In genomic region chr5:54517174-54517511, GRCh38 we compare ENCODE assay signal across 8 cellular contexts. TPM values are rescaled to one million over a fixed set of nuclear protein-coding genes. Genes with fewer than 3 reads are reported as not detected.
DNase-seq lines count a peak whose midpoint lies in the region; ATAC-seq and TF ChIP-seq lines count a peak whose summit lies in the region.

No MANE protein-coding gene starts in this region.

- H3K4me1 ChIP-seq in left ventricle myocardium inferior = peaks cover 51% of the 10 kb centered on the region

- H3K9me3 ChIP-seq in SK-N-MC (ENCODE audit: low read depth, low read length) = no peaks in the 10 kb centered on the region
- no peaks in the 10 kb centered on the region for H3K9me3 ChIP-seq in left ventricle myocardium inferior (replicated peaks)

- intact Hi-C loops in activated naive CD4-positive, alpha-beta T cell treated with anti-CD3 and anti-CD28 coated beads for 36 hours (cut with micrococcal nuclease) = loop anchor here (1.0 to 5.0 kb wide), 10 partner anchors 129 to 715 kb away; partner anchors contain the start of genes ARL15 and CCNO
- intact Hi-C loops in left ventricle myocardium inferior (cut with micrococcal nuclease) = loop anchor here (1.0 kb wide), 1 partner anchor 328 kb away; no protein-coding TSS in a partner anchor

- H3K4me3 Mint-ChIP-seq in activated naive CD4-positive, alpha-beta T cell treated with anti-CD3 and anti-CD28 coated beads for 36 hours = peak overlapping the region; percentile 42
- H3K4me3 Mint-ChIP-seq in stimulated activated effector memory CD8-positive, alpha-beta T cell treated with anti-CD3 and anti-CD28 coated beads, Interleukin-12 subunit alpha, Interleukin-12 subunit beta, amount 100 ng/mL, for 72 hours = peak overlapping the region; percentile 77

- H3K9me3 Mint-ChIP-seq in activated naive CD4-positive, alpha-beta T cell treated with anti-CD3 and anti-CD28 coated beads for 36 hours = no peaks in the 10 kb centered on the region
- H3K9me3 Mint-ChIP-seq in stimulated activated effector memory CD8-positive, alpha-beta T cell treated with anti-CD3 and anti-CD28 coated beads, Interleukin-12 subunit alpha, Interleukin-12 subunit beta, amount 100 ng/mL, for 72 hours = no peaks in the 10 kb centered on the region

- no peak for TF ChIP-seq CTCF in left ventricle myocardium inferior (IDR thresholded peaks at IDR 0.05; ENCODE audit: borderline replicate concordance)

- peak overlapping the region; percentile 98 for H3K27ac ChIP-seq in SK-N-MC
- no peak overlapping the region for H3K27ac ChIP-seq in left ventricle myocardium inferior (replicated peaks)

- H3K9ac ChIP-seq in SK-N-MC (ENCODE audit: insufficient read length) = peak overlapping the region; percentile 80

- H3K36me3 Mint-ChIP-seq in activated naive CD4-positive, alpha-beta T cell treated with anti-CD3 and anti-CD28 coated beads for 36 hours (ENCODE audit: low read depth) = no peaks in the 10 kb centered on the region
- H3K36me3 Mint-ChIP-seq in stimulated activated effector memory CD8-positive, alpha-beta T cell treated with anti-CD3 and anti-CD28 coated beads, Interleukin-12 subunit alpha, Interleukin-12 subunit beta, amount 100 ng/mL, for 72 hours = peaks cover 12% of the 10 kb centered on the region

- H3K4me3 ChIP-seq in SK-N-MC (peak overlapping the region; percentile 78), left ventricle myocardium inferior (peak overlapping the region; percentile 100)

- CTCF ChIA-PET in activated naive CD4-positive, alpha-beta T cell treated with anti-CD3 and anti-CD28 coated beads for 36 hours (lab: Charles Lee) = interaction anchor here (0.6 to 5.3 kb wide), 31 partner anchors 10 to 1459 kb away, joined by 3 to 88 read pairs (median 4); partner anchors contain the start of gene GPX8

- H3K36me3 ChIP-seq in SK-N-MC (ENCODE audit: insufficient read depth, low read length) (peaks cover 39% of the 10 kb centered on the region), left ventricle myocardium inferior (peaks cover 9% of the 10 kb centered on the region)

- ATAC-seq in stimulated activated effector memory CD8-positive, alpha-beta T cell treated with anti-CD3 and anti-CD28 coated beads, Interleukin-12 subunit alpha, Interleukin-12 subunit beta, amount 100 ng/mL, for 72 hours = no peak
- ATAC-seq in HG02610 (IDR thresholded peaks at IDR 0.05; ENCODE audit: unreplicated experiment) = no peak

- no peak overlapping the region for H3K27ac Mint-ChIP-seq in activated naive CD4-positive, alpha-beta T cell treated with anti-CD3 and anti-CD28 coated beads for 36 hours
- H3K27ac Mint-ChIP-seq in stimulated activated effector memory CD8-positive, alpha-beta T cell treated with anti-CD3 and anti-CD28 coated beads, Interleukin-12 subunit alpha, Interleukin-12 subunit beta, amount 100 ng/mL, for 72 hours = no peak overlapping the region

- H3K4me1 Mint-ChIP-seq in activated naive CD4-positive, alpha-beta T cell treated with anti-CD3 and anti-CD28 coated beads for 36 hours (ENCODE audit: low read depth) = peaks cover 37% of the 10 kb centered on the region
- peaks cover 33% of the 10 kb centered on the region for H3K4me1 Mint-ChIP-seq in stimulated activated effector memory CD8-positive, alpha-beta T cell treated with anti-CD3 and anti-CD28 coated beads, Interleukin-12 subunit alpha, Interleukin-12 subunit beta, amount 100 ng/mL, for 72 hours

- H3K27me3 Mint-ChIP-seq in activated naive CD4-positive, alpha-beta T cell treated with anti-CD3 and anti-CD28 coated beads for 36 hours (ENCODE audit: low read depth) = no peaks in the 10 kb centered on the region

- no peaks in the 10 kb centered on the region for H3K27me3 ChIP-seq in left ventricle myocardium inferior (ENCODE audit: low read depth)

- DNase-seq in activated naive CD4-positive, alpha-beta T cell treated with anti-CD3 and anti-CD28 coated beads for 36 hours = no peak
- DNase-seq in activated naive CD4-positive, alpha-beta T cell treated with anti-CD3 and anti-CD28 coated beads, Interleukin-2, amount 50 U/mL, for 16 hours = no peak
- peak; percentile 85 for DNase-seq in SK-N-MC (ENCODE audit: low read depth, low spot score)
- DNase-seq in left ventricle myocardium inferior = no peak
- DNase-seq in stimulated activated effector memory CD8-positive, alpha-beta T cell treated with anti-CD3 and anti-CD28 coated beads, Interleukin-12 subunit alpha, Interleukin-12 subunit beta, amount 100 ng/mL, for 72 hours (ENCODE audit: low spot score in 2 of 2) = no peak
- no peak for DNase-seq in kidney tubule cell (ENCODE audit: low spot score)
- DNase-seq in stimulated activated CD4-positive, alpha-beta T cell treated with anti-CD3 and anti-CD28 coated beads, Interleukin-4, amount 100 ng/mL, for 24 hours = no peak

RNA-seq across cellular contexts. Expression of gene SNX18, which starts 0.4 kb away (rescaled TPM):
- total RNA-seq in activated naive CD4-positive, alpha-beta T cell treated with anti-CD3 and anti-CD28 coated beads for 36 hours = 1 to 10 TPM; 3.9 to 4.4 TPM
- total RNA-seq in left ventricle myocardium inferior = 28.7 TPM
